In genomic region chr12:54439521-54440255, GRCh38 we compare ENCODE assay signal across 1 cellular context.
TF ChIP-seq lines count a peak whose summit lies in the region.

No MANE protein-coding gene starts in this region.

TF ChIP-seq in GM12878, 131 proteins besides CTCF, POLR2A, EP300 and RAD21:
- peak; percentile 64 for TF ChIP-seq ZNF384 (IDR thresholded peaks at IDR 0.05; ENCODE audit: borderline replicate concordance, low read depth, low read length)
- no peak; a peak in 2 of 4 replicates for TF ChIP-seq IKZF2 (IDR thresholded peaks at IDR 0.05)
- no peak for TF ChIP-seq TARDBP (IDR thresholded peaks at IDR 0.05; ENCODE audit: borderline replicate concordance)
- peak; percentile 36 for TF ChIP-seq IKZF1 (conservative IDR thresholded peaks at IDR 0.05)
- 0 out of 2 replicates have a peak, but pooled peaks have one; percentile 39 for TF ChIP-seq NBN (IDR thresholded peaks at IDR 0.05)
- TF ChIP-seq TBL1XR1 (IDR thresholded peaks at IDR 0.05; ENCODE audit: low read depth, low read length): no peak
- TF ChIP-seq IRF3 (IDR thresholded peaks at IDR 0.05): no peak
- TF ChIP-seq HCFC1 (IDR thresholded peaks at IDR 0.05; ENCODE audit: low read length): no peak
- TF ChIP-seq STAT3 (IDR thresholded peaks at IDR 0.05; ENCODE audit: low read depth, low read length): no peak
- peak; percentile 83; the same call in 1 of the 2 replicates for TF ChIP-seq HSF1 (IDR thresholded peaks at IDR 0.05; ENCODE audit: low read depth, low read length)
- peak; percentile 32 for TF ChIP-seq SKIL (IDR thresholded peaks at IDR 0.05; ENCODE audit: low read depth, poor library complexity, severe bottlenecking)
- 0 out of 2 replicates have a peak, but pooled peaks have one; percentile 22 for TF ChIP-seq ATF7 (IDR thresholded peaks at IDR 0.05; ENCODE audit: low read depth)
- no peak for TF ChIP-seq TCF3 (IDR thresholded peaks at IDR 0.05; ENCODE audit: borderline replicate concordance, insufficient read depth, low read depth, low read length)
- TF ChIP-seq MAX (IDR thresholded peaks at IDR 0.05; ENCODE audit: low read depth, low read length): no peak
- TF ChIP-seq NR2F1 (conservative IDR thresholded peaks at IDR 0.05): no peak
- TF ChIP-seq CREB1 (IDR thresholded peaks at IDR 0.05; ENCODE audit: low read depth): no peak
- TF ChIP-seq BHLHE40 (IDR thresholded peaks at IDR 0.05; ENCODE audit: borderline replicate concordance in 1 of 2, low read depth in 2 of 2, low read length in 1 of 2): no peak
- TF ChIP-seq SMC3 (IDR thresholded peaks at IDR 0.05; ENCODE audit: borderline replicate concordance, low read length): peak; percentile 89
- no peak for TF ChIP-seq MEF2A (IDR thresholded peaks at IDR 0.05; ENCODE audit: insufficient read depth, low read depth, low read length)
- no peak for TF ChIP-seq IRF4 (IDR thresholded peaks at IDR 0.05; ENCODE audit: low read depth, low read length)
- no peak for TF ChIP-seq ZBED1 (IDR thresholded peaks at IDR 0.05; ENCODE audit: borderline replicate concordance)
- no peak for TF ChIP-seq POU2F2 (IDR thresholded peaks at IDR 0.05; ENCODE audit: borderline replicate concordance, low read depth, low read length)
- TF ChIP-seq CEBPB (IDR thresholded peaks at IDR 0.05; ENCODE audit: borderline replicate concordance in 1 of 2, low read depth in 2 of 2, low read length in 2 of 2): no peak
- no peak for TF ChIP-seq USF2 (IDR thresholded peaks at IDR 0.05; ENCODE audit: borderline replicate concordance, low read depth, low read length)
- TF ChIP-seq RELA (IDR thresholded peaks at IDR 0.05; ENCODE audit: borderline replicate concordance, partially characterized antibody): no peak
- no peak for TF ChIP-seq HDAC2 (IDR thresholded peaks at IDR 0.05)
- TF ChIP-seq MLLT1 (IDR thresholded peaks at IDR 0.05): peak; percentile 35; the same call in 1 of the 2 replicates
- no peak for TF ChIP-seq RAD51 (IDR thresholded peaks at IDR 0.05)
- TF ChIP-seq MYC (IDR thresholded peaks at IDR 0.05; ENCODE audit: insufficient read depth, insufficient read length, insufficient replicate concordance, low read length, severe bottlenecking): no peak
